In genomic region chr11:92830382-92831148, GRCh38 we compare ENCODE assay signal across 12 cellular contexts.
A peak's percentile ranks its signal among the peaks of the same experiment; 100 is the strongest.
DNase-seq lines count a peak whose midpoint lies in the region; ATAC-seq and TF ChIP-seq lines count a peak whose summit lies in the region.
"Had no signal": no experiment of that assay in that cellular context is flagged by ENCODE, and none has a peak within 500 bp of the region (broad histone marks: within the 10 kb centered on the region; RNA-seq: fewer than 3 reads in every experiment).

No MANE protein-coding gene starts in this region.

- H3K36me3 ChIP-seq in MG63, result no peaks in the 10 kb centered on the region
- H3K36me3 ChIP-seq in adrenal gland (replicated peaks in 1 of 2), result no peaks in the 10 kb centered on the region

- no peak overlapping the region for H3K27ac ChIP-seq in adrenal gland

- peak; percentile 78 for ATAC-seq in GM18873 (IDR thresholded peaks at IDR 0.05; ENCODE audit: low FRiP score, unreplicated experiment)
- ATAC-seq in HG02678 (IDR thresholded peaks at IDR 0.05; ENCODE audit: unreplicated experiment), result peak; percentile 87

- H3K4me3 ChIP-seq in MG63 (no peak overlapping the region), adrenal gland (no peak overlapping the region)

- DNase-seq in NCI-H187 treated with DMSO at 0.1 percent for 48 hours (lab: John Stamatoyannopoulos, UW) (peak; percentile 84), cerebellum (ENCODE audit: low spot score) (peak; percentile 79), MG63 (no peak), MV-4-11 (lab: John Stamatoyannopoulos, UW) (no peak), adrenal gland (no peak)
- DNase-seq in activated naive CD4-positive, alpha-beta T cell treated with anti-CD3 and anti-CD28 coated beads, Interleukin-2, amount 50 U/mL, for 16 hours, result no peak
- DNase-seq: activated CD4-positive, alpha-beta T cell treated with anti-CD3 and anti-CD28 coated beads for 48 hours; CD4-positive, alpha-beta T cell; effector CD4-positive, alpha-beta T cell; stimulated activated CD4-positive, alpha-beta T cell treated with anti-CD3 and anti-CD28 coated beads, Interleukin-15, amount 100 ng/mL, for 24 hours had no signal

- H3K9me3 ChIP-seq in MG63 (no peaks in the 10 kb centered on the region), adrenal gland (replicated peaks in 1 of 3) (no peaks in the 10 kb centered on the region)

- 73 to 75% (median 74%) methylated on average over 5 of the region's 5 CpGs for WGBS in adrenal gland, 4 donors

- intact Hi-C loops in adrenal gland (cut with DNase I), result no loop called here

- no peak for TF ChIP-seq POLR2A in adrenal gland (IDR thresholded peaks at IDR 0.05)

- H3K4me1 ChIP-seq in adrenal gland (replicated peaks in 1 of 2), result no peaks in the 10 kb centered on the region

- TF ChIP-seq CTCF in adrenal gland (IDR thresholded peaks at IDR 0.05), result no peak

- H3K27me3 ChIP-seq in MG63, result no peaks in the 10 kb centered on the region
- no peaks in the 10 kb centered on the region for H3K27me3 ChIP-seq in adrenal gland

Comparison
In these comparisons a context has a peak if more than half of its experiments do, and no peak if none do; other contexts are left out.
1. DNase-seq: peak in NCI-H187 treated with DMSO at 0.1 percent for 48 hours (single experiment) and cerebellum (single experiment); none in activated naive CD4-positive, alpha-beta T cell treated with anti-CD3 and anti-CD28 coated beads, Interleukin-2, amount 50 U/mL, for 16 hours (single experiment), MG63 (single experiment), MV-4-11 (single experiment) and adrenal gland (0 of 7).